Comparison of ENCODE assay signal across 11 cellular contexts in genomic region chr1:201531551-201532425, GRCh38. TPM values are rescaled to one million over a fixed set of nuclear protein-coding genes. Genes with fewer than 3 reads are reported as not detected.
A peak's percentile ranks its signal among the peaks of the same experiment; 100 is the strongest.
DNase-seq lines count a peak whose midpoint lies in the region; ATAC-seq, FAIRE-seq and TF ChIP-seq lines count a peak whose summit lies in the region.
"Had no signal": no experiment of that assay in that cellular context is flagged by ENCODE, and none has a peak within 500 bp of the region (broad histone marks: within the 10 kb centered on the region; RNA-seq: fewer than 3 reads in every experiment).

No MANE protein-coding gene starts in this region.

- H3K9ac ChIP-seq in BLaER1 (peak overlapping the region; percentile 66), K562 (ENCODE audit: insufficient read depth in 1 of 2, low read depth in 2 of 2, low read length in 2 of 2) (peak overlapping the region in 1 of 2 experiments; percentile 74; a peak in 2 of 4 replicates), mesenchymal stem cell (ENCODE audit: low read length) (peak overlapping the region; percentile 85)

- TF ChIP-seq EP300 in K562 (IDR thresholded peaks at IDR 0.05; ENCODE audit: low read length): no peak

- H2BK12ac ChIP-seq in mesenchymal stem cell (ENCODE audit: low read length in 2 of 2): peak overlapping the region; percentile 62 to 83

- no peak for FAIRE-seq in K562 (lab: Jason Lieb, UNC)

- CTCF ChIA-PET in K562 (lab: Yijun Ruan, JAX; ENCODE audit: low intra/inter-chr PET ratio): interaction anchor here (1.0 to 2.0 kb wide), 6 partner anchors 173 to 433 kb away, joined by 3 to 27 read pairs (median 6); no protein-coding TSS in a partner anchor

- H3K4me3 ChIP-seq in BLaER1 (peak overlapping the region; percentile 39; the same call in 1 of the 2 replicates), K562 (no peak overlapping the region), mesenchymal stem cell (ENCODE audit: insufficient read depth in 1 of 2, low read depth in 1 of 2, low read length in 2 of 2) (peak overlapping the region in 1 of 2 experiments; percentile 14)

- H3K79me2 ChIP-seq in K562 (ENCODE audit: control insufficient read depth, insufficient read depth, low read length): no peaks in the 10 kb centered on the region

- H3K36me3 ChIP-seq in BLaER1 (no peaks in the 10 kb centered on the region), K562 (ENCODE audit: control insufficient read depth, insufficient read depth, low read length) (no peaks in the 10 kb centered on the region), mesenchymal stem cell (ENCODE audit: control insufficient read depth in 1 of 2, insufficient read depth in 2 of 2, low read depth in 1 of 2, low read length in 2 of 2) (no peaks in the 10 kb centered on the region)

- peak; percentile 44 to 88 (median 67) for DNase-seq in NCI-H1417 (lab: John Stamatoyannopoulos, UW)
- DNase-seq in K562 (ENCODE audit: extremely low read depth in 1 of 4, low spot score in 3 of 4): peak in 1 of 4 experiments; percentile 20
- peak; percentile 58 for DNase-seq in mesenchymal stem cell
- DNase-seq in left colon: no peak
- no peak for DNase-seq in dermis blood vessel endothelial cell
- DNase-seq in activated CD4-positive, alpha-beta T cell treated with anti-CD3 and anti-CD28 coated beads for 1 hour: no peak
- DNase-seq: activated CD8-positive, alpha-beta T cell treated with anti-CD3 and anti-CD28 coated beads, Interleukin-2, amount 10 ng/mL, durations not matched to agents 7 days and 5 days; naive B cell had no signal

- TF ChIP-seq RAD21 in K562 (CRISPR knock-in tag; conservative IDR thresholded peaks at IDR 0.05 in 1 of 2, IDR thresholded peaks at IDR 0.05 in 1 of 2): no peak

- H3K9me1 ChIP-seq in K562 (ENCODE audit: control insufficient read depth, insufficient read depth, low read length): no peaks in the 10 kb centered on the region

- peak overlapping the region; percentile 7 to 61 for H3K18ac ChIP-seq in mesenchymal stem cell (ENCODE audit: low read depth in 1 of 2, low read length in 2 of 2)

- H2AK5ac ChIP-seq in mesenchymal stem cell (ENCODE audit: low read length, severe bottlenecking): peak overlapping the region; percentile 33

- intact Hi-C loops in K562 (cut with micrococcal nuclease): loop anchor here (5.0 to 10.0 kb wide), 2 partner anchors 351 to 443 kb away; no protein-coding TSS in a partner anchor
- intact Hi-C loops in left colon (cut with DNase I, micrococcal nuclease): no loop called here

- ATAC-seq in K562: no peak; the same call in 2 of the 3 replicates
- no peak for ATAC-seq in HG03139 (IDR thresholded peaks at IDR 0.05; ENCODE audit: unreplicated experiment)
- no peak for ATAC-seq in left colon
- ATAC-seq: activated CD8-positive, alpha-beta T cell treated with anti-CD3 and anti-CD28 coated beads, Interleukin-2, amount 10 ng/mL, durations not matched to agents 7 days and 5 days had no signal

- POLR2A ChIA-PET in K562 (lab: Yijun Ruan, JAX): interaction anchor here (0.9 to 1.9 kb wide), 6 partner anchors 9 to 336 kb away, joined by 3 to 6 read pairs (median 4); partner anchors contain the start of gene IPO9

- no peak for TF ChIP-seq POLR2A in K562 (conservative IDR thresholded peaks at IDR 0.05)

- H2BK5ac ChIP-seq in mesenchymal stem cell (ENCODE audit: low read depth, low read length, poor library complexity, severe bottlenecking): no peak overlapping the region

- WGBS in K562 (ENCODE audit: insufficient coverage, low coverage, missing lambda C conversion rate): 33% methylated on average over 9 of the region's 9 CpGs
- WGBS in mesenchymal stem cell: 79% methylated on average over 9 of the region's 9 CpGs

- no peak overlapping the region for H3K23ac ChIP-seq in mesenchymal stem cell (ENCODE audit: low read length in 2 of 2)

- peaks cover 81% of the 10 kb centered on the region for H3K4me1 ChIP-seq in BLaER1
- peaks cover 6 to 17% of the 10 kb centered on the region in 2 experiments for H3K4me1 ChIP-seq in K562 (replicated peaks in 1 of 2; ENCODE audit: control insufficient read depth in 2 of 2, insufficient read depth in 2 of 2, low read length in 2 of 2)
- peaks cover 11% of the 10 kb centered on the region for H3K4me1 ChIP-seq in mesenchymal stem cell (ENCODE audit: control insufficient read depth, insufficient read depth, low read depth, low read length)

- H2BK120ac ChIP-seq in mesenchymal stem cell (ENCODE audit: low read depth, low read length): peak overlapping the region; percentile 22

- H2BK15ac ChIP-seq in mesenchymal stem cell (ENCODE audit: low read depth, poor library complexity, severe bottlenecking): peak overlapping the region; percentile 75

- in situ Hi-C loops in K562 (cut with MboI): no loop called here

- H2AFZ ChIP-seq in K562 (ENCODE audit: low read depth, low read length): no peak overlapping the region
- no peak overlapping the region for H2AFZ ChIP-seq in mesenchymal stem cell (ENCODE audit: low read depth, low read length)

- BruUV-seq in K562 (replicated peaks; lab: Mats Ljungman, UMichigan): no TSS peak

- TF ChIP-seq CTCF in K562 (IDR thresholded peaks at IDR 0.05 in 2 of 3, conservative IDR thresholded peaks at IDR 0.05 in 1 of 3; ENCODE audit: insufficient read depth in 2 of 3, low read depth in 1 of 3, low read length in 3 of 3): no peak

- H3K79me1 ChIP-seq in mesenchymal stem cell (replicated peaks; ENCODE audit: low read length, poor library complexity, severe bottlenecking): no peaks in the 10 kb centered on the region

- H4K20me1 ChIP-seq in BLaER1: no peaks in the 10 kb centered on the region
- no peaks in the 10 kb centered on the region for H4K20me1 ChIP-seq in K562 (replicated peaks; ENCODE audit: control insufficient read depth, insufficient read depth, low read length)

- H4K91ac ChIP-seq in mesenchymal stem cell (ENCODE audit: low read length): peak overlapping the region; percentile 57

- peak overlapping the region; percentile 86 for H3K4me2 ChIP-seq in BLaER1
- H3K4me2 ChIP-seq in K562 (ENCODE audit: insufficient read depth, low read length): no peak overlapping the region
- H3K4me2 ChIP-seq in mesenchymal stem cell (ENCODE audit: low read length, poor library complexity, severe bottlenecking): no peak overlapping the region

- H3K9me3 ChIP-seq in BLaER1 (no peaks in the 10 kb centered on the region), K562 (replicated peaks; ENCODE audit: control insufficient read depth, insufficient read depth, low read depth, low read length) (no peaks in the 10 kb centered on the region), mesenchymal stem cell (ENCODE audit: control insufficient read depth, low read length) (no peaks in the 10 kb centered on the region)

- H3K4ac ChIP-seq in mesenchymal stem cell (ENCODE audit: low read depth in 1 of 2, low read length in 2 of 2): peak overlapping the region in 1 of 2 experiments; percentile 36

- peak overlapping the region; percentile 75 for H3K27ac ChIP-seq in BLaER1
- no peak overlapping the region for H3K27ac ChIP-seq in K562 (ENCODE audit: extremely low read depth, low read depth, low read length)
- H3K27ac ChIP-seq in mesenchymal stem cell (ENCODE audit: low read length, poor library complexity, severe bottlenecking): no peak overlapping the region
- H3K27ac ChIP-seq: RWPE1 had no signal

- H3K14ac ChIP-seq in mesenchymal stem cell (ENCODE audit: low read length in 2 of 2): peak overlapping the region in 1 of 2 experiments; percentile 24

- H3K27me3 ChIP-seq in BLaER1 (no peaks in the 10 kb centered on the region), K562 (ENCODE audit: control insufficient read depth in 2 of 2, insufficient read depth in 2 of 2, low read length in 2 of 2) (peaks cover 0 to 20% of the 10 kb centered on the region in 2 experiments; a peak in 3 of 5 replicates), mesenchymal stem cell (ENCODE audit: control insufficient read depth in 1 of 2, insufficient read depth in 1 of 2, low read length in 2 of 2) (no peaks in the 10 kb centered on the region)

- H4K8ac ChIP-seq in mesenchymal stem cell (ENCODE audit: low read length): no peak overlapping the region

RNA-seq across cellular contexts. Expression of gene NAV1, which starts 7.1 kb away (rescaled TPM):
- 12.5 and 15.1 TPM in 2 replicates for total RNA-seq in K562 (2011; cell fraction: chromatin; rRNA removed; ENCODE audit: low replicate concordance)
- total RNA-seq in K562 (2011; cell fraction: nucleolus; rRNA removed): 5.0 and 6.2 TPM in 2 replicates
- 10.3 and 12.7 TPM in 2 replicates for total RNA-seq in K562 (2011; cell fraction: nucleoplasm; rRNA removed)
- total RNA-seq in K562 (2014; rRNA removed) (4.5 and 4.9 TPM in 2 replicates), K562 (2014; rRNA removed; fragmentation: Illumina TruSeq; extraction: Trizol) (3.2 and 3.7 TPM in 2 replicates), K562 (2015; rRNA removed; fragmentation: Illumina TruSeq; extraction: Trizol) (2.9 and 3.3 TPM in 2 replicates), K562 (2021) (15.4 and 16.8 TPM in 2 replicates), left colon (10 to 100 TPM; 13.6 to 25.1 TPM), dermis blood vessel endothelial cell (16.5 and 27.0 TPM in 2 replicates)
- polyA plus RNA-seq in K562 (2011; rRNA removed) (0.91 TPM in 2 replicates), K562 (2014; fragmentation: Illumina TruSeq; extraction: Trizol) (10.7 and 13.2 TPM in 2 replicates), K562 (2014; fragmentation: Nextera tagmentation; extraction: Ambion mirVana) (1 to 10 TPM; 1.8 to 2.1 TPM), K562 (2014; rRNA removed) (4.2 and 5.6 TPM in 2 replicates)
- polyA plus RNA-seq in K562 (2011; cell fraction: cytosol; rRNA removed): 0.63 and 0.92 TPM in 2 replicates
- polyA plus RNA-seq in K562 (2011; cell fraction: nucleus; rRNA removed): 2.0 and 4.7 TPM in 2 replicates
- polyA plus RNA-seq in K562 (2012): 16.3 and 25.4 TPM in 2 replicates
- polyA minus RNA-seq in K562 (2011; rRNA and poly(A)+ RNA removed): 1.5 and 1.9 TPM in 2 replicates
- polyA minus RNA-seq in K562 (2011; cell fraction: cytosol; rRNA and poly(A)+ RNA removed): 3.9 and 4.1 TPM in 2 replicates
- 2.9 and 3.0 TPM in 2 replicates for polyA minus RNA-seq in K562 (2011; cell fraction: nucleus; rRNA and poly(A)+ RNA removed)
- 51.4 TPM for polyA plus RNA-seq in mesenchymal stem cell (2013, experiment 1 of 2)
- polyA plus RNA-seq in mesenchymal stem cell (2013, experiment 2 of 2): 45.4 TPM

RNA-seq across cellular contexts. Expression of gene CSRP1, which starts 24.9 kb away (rescaled TPM):
- 6.5 and 10.3 TPM in 2 replicates for total RNA-seq in K562 (2011; cell fraction: chromatin; rRNA removed; ENCODE audit: low replicate concordance)
- 7.0 and 7.5 TPM in 2 replicates for total RNA-seq in K562 (2011; cell fraction: nucleolus; rRNA removed)
- total RNA-seq in K562 (2011; cell fraction: nucleoplasm; rRNA removed): 7.3 and 8.9 TPM in 2 replicates
- total RNA-seq in K562 (2014; rRNA removed) (23.7 and 30.8 TPM in 2 replicates), K562 (2014; rRNA removed; fragmentation: Illumina TruSeq; extraction: Trizol) (19.6 and 22.6 TPM in 2 replicates), K562 (2015; rRNA removed; fragmentation: Illumina TruSeq; extraction: Trizol) (28.3 and 30.3 TPM in 2 replicates), K562 (2021) (25.7 and 28.2 TPM in 2 replicates), left colon (100 to 1,000 TPM; 131 to 355 TPM), dermis blood vessel endothelial cell (256 and 443 TPM in 2 replicates)
- polyA plus RNA-seq in K562 (2011; rRNA removed) (21.3 and 23.7 TPM in 2 replicates), K562 (2014; fragmentation: Illumina TruSeq; extraction: Trizol) (34.6 and 39.4 TPM in 2 replicates), K562 (2014; fragmentation: Nextera tagmentation; extraction: Ambion mirVana) (10 to 100 TPM in 1 of 2 experiments, 1 to 10 TPM in 1; 6.8 to 11.0 TPM), K562 (2014; rRNA removed) (24.9 and 32.1 TPM in 2 replicates)
- polyA plus RNA-seq in K562 (2011; cell fraction: cytosol; rRNA removed): 29.2 and 43.4 TPM in 2 replicates
- polyA plus RNA-seq in K562 (2011; cell fraction: nucleus; rRNA removed): 14.3 and 20.0 TPM in 2 replicates
- polyA plus RNA-seq in K562 (2012): 39.0 and 47.5 TPM in 2 replicates
- polyA minus RNA-seq in K562 (2011; rRNA and poly(A)+ RNA removed): 14.3 and 19.7 TPM in 2 replicates
- polyA minus RNA-seq in K562 (2011; cell fraction: cytosol; rRNA and poly(A)+ RNA removed): 12.0 and 16.7 TPM in 2 replicates
- 7.7 and 8.8 TPM in 2 replicates for polyA minus RNA-seq in K562 (2011; cell fraction: nucleus; rRNA and poly(A)+ RNA removed)
- 86.6 TPM for polyA plus RNA-seq in mesenchymal stem cell (2013, experiment 1 of 2)
- 85.7 TPM for polyA plus RNA-seq in mesenchymal stem cell (2013, experiment 2 of 2)

Comparison
In these comparisons a context has a peak if more than half of its experiments do, and no peak if none do; other contexts are left out.
1. DNase-seq: peak in NCI-H1417 (3 of 3) and mesenchymal stem cell (single experiment); none in left colon (0 of 2), dermis blood vessel endothelial cell (single experiment) and activated CD4-positive, alpha-beta T cell treated with anti-CD3 and anti-CD28 coated beads for 1 hour (single experiment).